26 cellular contexts compared by ENCODE assay signal in the genomic region with DNA sequence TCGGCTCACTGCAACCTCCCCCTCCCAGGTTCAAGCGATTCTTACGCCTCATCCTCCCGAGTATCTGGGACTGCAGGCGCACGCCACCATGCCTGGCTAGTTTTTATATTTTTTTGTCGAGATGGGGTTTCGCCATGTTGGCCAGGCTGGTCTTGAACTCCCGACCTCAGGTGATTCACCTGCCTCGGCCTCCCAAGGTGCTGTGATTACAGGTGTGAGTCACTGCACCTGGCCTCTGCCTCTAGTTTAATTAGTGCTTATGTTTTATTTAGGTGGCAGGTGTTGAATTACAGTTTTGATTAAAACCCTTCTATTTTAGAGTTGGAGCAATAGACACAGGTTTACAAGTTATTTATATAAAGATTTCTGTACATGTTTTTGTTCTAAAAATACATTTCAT. TPM values are rescaled to one million over a fixed set of nuclear protein-coding genes. Genes with fewer than 3 reads are reported as not detected.
DNase-seq lines count a peak whose midpoint lies in the region; ATAC-seq and TF ChIP-seq lines count a peak whose summit lies in the region.
"Had no signal": no experiment of that assay in that cellular context is flagged by ENCODE, and none has a peak within 500 bp of the region (broad histone marks: within the 10 kb centered on the region; RNA-seq: fewer than 3 reads in every experiment).

No MANE protein-coding gene starts in this region.

- ATAC-seq in upper lobe of left lung (ENCODE audit: low FRiP score in 2 of 2), result no peak
- ATAC-seq: activated CD4-positive, CD25-positive, alpha-beta regulatory T cell treated with anti-CD3 and anti-CD28 coated beads, Interleukin-2, amount 50 U/mL, for 24 hours; activated T-cell treated with anti-CD3 and anti-CD28 coated beads, Interleukin-2, amount 50 U/mL, for 72 hours; left ventricle myocardium superior; PC-3; Right ventricle myocardium inferior; stimulated activated memory B cell treated with anti-CD40 and anti-IgM and Interleukin-4, amounts not matched to agents 10 μg/mL and 1 μg/mL and 100 μg/mL, for 72 hours had no signal

- CTCF ChIA-PET in PC-9 (lab: Charles Lee), result no interaction called here

- H3K4me2 ChIP-seq in PC-9 (peak overlapping the region; percentile 59), parathyroid adenoma (ENCODE audit: low read length) (no peak overlapping the region)
- H3K4me2 ChIP-seq: BLaER1 treated with 17β-estradiol and CSF1 and Interleukin-3, amounts not matched to agents 10 nM and 100 nM had no signal

- no peak for TF ChIP-seq POLR2A in upper lobe of left lung (IDR thresholded peaks at IDR 0.05)

- TF ChIP-seq CTCF in PC-9 (conservative IDR thresholded peaks at IDR 0.05), result no peak
- no peak for TF ChIP-seq CTCF in parathyroid adenoma (IDR thresholded peaks at IDR 0.05)
- TF ChIP-seq CTCF in upper lobe of left lung (IDR thresholded peaks at IDR 0.05), result no peak

- H4K20me1 ChIP-seq in PC-9 (ENCODE audit: insufficient read depth), result no peaks in the 10 kb centered on the region

- H3K27me3 ChIP-seq in PC-9 (ENCODE audit: insufficient read depth, low read depth) (no peaks in the 10 kb centered on the region), parathyroid adenoma (ENCODE audit: control insufficient read depth, insufficient read depth, low read length) (no peaks in the 10 kb centered on the region), upper lobe of left lung (no peaks in the 10 kb centered on the region)
- H3K27me3 ChIP-seq in effector memory CD4-positive, alpha-beta T cell (replicated peaks; ENCODE audit: control insufficient read depth, insufficient read depth, low read length, poor library complexity, severe bottlenecking), result no peaks in the 10 kb centered on the region
- H3K27me3 ChIP-seq: BLaER1 treated with 17β-estradiol and CSF1 and Interleukin-3, amounts not matched to agents 10 nM and 100 nM; neutrophil; transverse colon had no signal

- peaks cover 28% of the 10 kb centered on the region for H3F3A ChIP-seq in PC-9 (ENCODE audit: insufficient read depth, low read depth)

- 82 to 86% methylated on average over 10 of the region's 10 CpGs for WGBS in upper lobe of left lung, 2 donors

- no peaks in the 10 kb centered on the region for H3K9me3 ChIP-seq in PC-9 (ENCODE audit: insufficient read depth, low read depth)
- H3K9me3 ChIP-seq in parathyroid adenoma (ENCODE audit: control insufficient read depth, low read length), result no peaks in the 10 kb centered on the region
- H3K9me3 ChIP-seq in effector memory CD4-positive, alpha-beta T cell (ENCODE audit: control insufficient read depth, low read length), result no peaks in the 10 kb centered on the region
- no peaks in the 10 kb centered on the region for H3K9me3 ChIP-seq in upper lobe of left lung
- H3K9me3 ChIP-seq: BLaER1 treated with 17β-estradiol and CSF1 and Interleukin-3, amounts not matched to agents 10 nM and 100 nM; neutrophil; transverse colon had no signal

- H3K4me3 ChIP-seq in PC-9 (no peak overlapping the region), parathyroid adenoma (ENCODE audit: low read depth, low read length) (no peak overlapping the region), upper lobe of left lung (no peak overlapping the region)
- no peak overlapping the region for H3K4me3 ChIP-seq in effector memory CD4-positive, alpha-beta T cell (ENCODE audit: insufficient read depth, low read depth, low read length, poor library complexity, severe bottlenecking)
- H3K4me3 ChIP-seq: BLaER1 treated with 17β-estradiol and CSF1 and Interleukin-3, amounts not matched to agents 10 nM and 100 nM; transverse colon had no signal

- BruUV-seq in PC-9 (replicated peaks; lab: Mats Ljungman, UMichigan), result no TSS peak

- H3K9me2 ChIP-seq in PC-9 (ENCODE audit: insufficient read depth), result no peaks in the 10 kb centered on the region

- H3K9ac ChIP-seq in parathyroid adenoma, result no peak overlapping the region
- H3K9ac ChIP-seq: BLaER1 treated with 17β-estradiol and CSF1 and Interleukin-3, amounts not matched to agents 10 nM and 100 nM had no signal

- H2AFZ ChIP-seq in PC-9 (no peak overlapping the region), parathyroid adenoma (no peak overlapping the region)

- no peak for TF ChIP-seq EP300 in upper lobe of left lung (IDR thresholded peaks at IDR 0.05)

- H3K27ac ChIP-seq in PC-9 (peak overlapping the region; percentile 63), parathyroid adenoma (peak overlapping the region; percentile 36), upper lobe of left lung (no peak overlapping the region)
- H3K27ac ChIP-seq in effector memory CD4-positive, alpha-beta T cell (ENCODE audit: insufficient read depth, low read length, poor library complexity, severe bottlenecking), result no peak overlapping the region
- H3K27ac ChIP-seq: 22Rv1; BLaER1 treated with 17β-estradiol and CSF1 and Interleukin-3, amounts not matched to agents 10 nM and 100 nM; transverse colon had no signal

- DNase-seq in NCI-H1105 (lab: John Stamatoyannopoulos, UW), result peak; percentile 17
- no peak for DNase-seq in NCI-H1105 treated with DMSO at 0.1 percent for 48 hours (lab: John Stamatoyannopoulos, UW)
- DNase-seq in NCI-H146 (lab: John Stamatoyannopoulos, UW), result peak; percentile 80
- DNase-seq in PC-9, result peak in 1 of 2 experiments; percentile 71
- no peak for DNase-seq in effector memory CD4-positive, alpha-beta T cell
- no peak for DNase-seq in upper lobe of left lung
- DNase-seq in mesenteric fat pad (ENCODE audit: low spot score), result no peak
- DNase-seq: activated CD4-positive, alpha-beta memory T cell treated with anti-CD3 and anti-CD28 coated beads for 36 hours; activated naive CD4-positive, alpha-beta T cell; activated T-cell treated with anti-CD3 and anti-CD28 coated beads, Interleukin-2, amount 50 U/mL, for 72 hours; central memory CD4-positive, alpha-beta T cell; erythroblast; GDM1; glutamatergic neuron; left ventricle myocardium superior; NCI-H1048; NCI-H2029; PC-3; transverse colon had no signal

- H3K79me2 ChIP-seq in PC-9 (ENCODE audit: low read depth) (peaks cover 89% of the 10 kb centered on the region), parathyroid adenoma (peaks cover 8% of the 10 kb centered on the region)

- intact Hi-C loops in PC-9 (cut with micrococcal nuclease; ENCODE audit: unreplicated experiment), result no loop called here

- H3K36me3 ChIP-seq in PC-9 (ENCODE audit: low read depth), result no peaks in the 10 kb centered on the region
- no peaks in the 10 kb centered on the region for H3K36me3 ChIP-seq in parathyroid adenoma (ENCODE audit: control insufficient read depth, insufficient read depth, low read length)
- H3K36me3 ChIP-seq in effector memory CD4-positive, alpha-beta T cell (ENCODE audit: control insufficient read depth, insufficient read depth, low read length), result peaks cover 3% of the 10 kb centered on the region
- no peaks in the 10 kb centered on the region for H3K36me3 ChIP-seq in upper lobe of left lung
- H3K36me3 ChIP-seq: transverse colon had no signal

- H3K4me1 ChIP-seq in PC-9 (replicated peaks; ENCODE audit: insufficient read depth), result peaks cover 46% of the 10 kb centered on the region
- peaks cover 14% of the 10 kb centered on the region for H3K4me1 ChIP-seq in parathyroid adenoma
- H3K4me1 ChIP-seq in effector memory CD4-positive, alpha-beta T cell (ENCODE audit: control insufficient read depth, insufficient read depth, low read length, poor library complexity, severe bottlenecking), result no peaks in the 10 kb centered on the region
- H3K4me1 ChIP-seq in upper lobe of left lung, result peaks cover 0 to 27% (median 9%) of the 10 kb centered on the region in 4 donors
- H3K4me1 ChIP-seq: transverse colon had no signal

- POLR2A ChIA-PET in PC-9 (lab: Charles Lee; ENCODE audit: unreplicated experiment), result no interaction called here

RNA-seq across cellular contexts. Expression of a gene that starts 42.8 kb away (rescaled TPM):
- total RNA-seq in PC-9 (2021) (65.6 and 92.2 TPM in 2 replicates), upper lobe of left lung (100 to 1,000 TPM; 159 to 285 (median 260) TPM), mesenteric fat pad (63.5 TPM)

Comparison
In these comparisons a context has a peak if more than half of its experiments do, and no peak if none do; other contexts are left out.
1. DNase-seq: peak in NCI-H1105 (single experiment) and NCI-H146 (single experiment); none in NCI-H1105 treated with DMSO at 0.1 percent for 48 hours (single experiment), effector memory CD4-positive, alpha-beta T cell (0 of 3), upper lobe of left lung (0 of 2) and mesenteric fat pad (single experiment).
2. H3K27ac ChIP-seq: peak in PC-9 (single experiment) and parathyroid adenoma (single experiment); none in effector memory CD4-positive, alpha-beta T cell (single experiment) and upper lobe of left lung (0 of 4).